17 cellular contexts compared by ENCODE assay signal in genomic region chr3:27963519-27963918, GRCh38.
"Had no signal": no experiment of that assay in that cellular context is flagged by ENCODE, and none has a peak within 500 bp of the region (broad histone marks: within the 10 kb centered on the region; RNA-seq: fewer than 3 reads in every experiment).

No MANE protein-coding gene starts in this region.

- H3K36me3 Mint-ChIP-seq: activated CD8-positive, alpha-beta memory T cell treated with anti-CD3 and anti-CD28 coated beads, Interleukin-2, amount 10 ng/mL, durations not matched to agents 7 days and 5 days; WTC11 had no signal

- H3K4me3 ChIP-seq: coronary artery, hepatocyte, lower lobe of right lung, sigmoid colon, SK-N-MC, upper lobe of right lung had no signal

- H3K27me3 ChIP-seq: brain microvascular endothelial cell, hepatocyte, sigmoid colon, upper lobe of right lung had no signal

- H3K27ac ChIP-seq: brain microvascular endothelial cell, coronary artery, foreskin keratinocyte, hepatocyte, lower lobe of right lung, sigmoid colon, SK-N-MC, upper lobe of right lung had no signal

- H3K9me3 ChIP-seq: lower lobe of right lung, sigmoid colon, upper lobe of right lung had no signal

- H3K9me3 Mint-ChIP-seq: nephron, WTC11 had no signal

- FAIRE-seq: keratinocyte had no signal

- H2AFZ ChIP-seq: hepatocyte had no signal

- H3K4me3 Mint-ChIP-seq: activated CD4-positive, alpha-beta T cell treated with anti-CD3 and anti-CD28 coated beads, Interleukin-2, amount 10 ng/mL, durations not matched to agents 24 days and 14 days; activated CD8-positive, alpha-beta memory T cell treated with anti-CD3 and anti-CD28 coated beads, Interleukin-2, amount 10 ng/mL, durations not matched to agents 7 days and 5 days; nephron; WTC11 had no signal

- H3K36me3 ChIP-seq: brain microvascular endothelial cell, lower lobe of right lung, sigmoid colon, upper lobe of right lung had no signal

- H3K4me1 ChIP-seq: lower lobe of right lung, sigmoid colon, upper lobe of right lung had no signal

- H3K79me2 ChIP-seq: hepatocyte had no signal

- H3K27ac Mint-ChIP-seq: activated CD4-positive, alpha-beta T cell treated with anti-CD3 and anti-CD28 coated beads, Interleukin-2, amount 10 ng/mL, durations not matched to agents 24 days and 14 days; activated CD8-positive, alpha-beta memory T cell treated with anti-CD3 and anti-CD28 coated beads, Interleukin-2, amount 10 ng/mL, durations not matched to agents 7 days and 5 days; nephron; WTC11 had no signal

- H3K4me2 ChIP-seq: hepatocyte had no signal

- H3K4me1 Mint-ChIP-seq: nephron, WTC11 had no signal

- DNase-seq: activated CD4-positive, alpha-beta T cell treated with anti-CD3 and anti-CD28 coated beads, Interleukin-2, amount 10 ng/mL, durations not matched to agents 24 days and 14 days; activated CD8-positive, alpha-beta memory T cell treated with anti-CD3 and anti-CD28 coated beads, Interleukin-2, amount 10 ng/mL, durations not matched to agents 7 days and 5 days; activated naive CD4-positive, alpha-beta T cell; aorta; brain microvascular endothelial cell; central memory CD4-positive, alpha-beta T cell; foreskin keratinocyte; lower lobe of right lung; SHP77; sigmoid colon; upper lobe of right lung had no signal

- H3K27me3 Mint-ChIP-seq: activated CD4-positive, alpha-beta T cell treated with anti-CD3 and anti-CD28 coated beads, Interleukin-2, amount 10 ng/mL, durations not matched to agents 24 days and 14 days; activated CD8-positive, alpha-beta memory T cell treated with anti-CD3 and anti-CD28 coated beads, Interleukin-2, amount 10 ng/mL, durations not matched to agents 7 days and 5 days had no signal

- ATAC-seq: activated CD8-positive, alpha-beta memory T cell treated with anti-CD3 and anti-CD28 coated beads, Interleukin-2, amount 10 ng/mL, durations not matched to agents 7 days and 5 days; foreskin keratinocyte; lower lobe of right lung; upper lobe of right lung; WTC11 had no signal
